Comparison of ENCODE assay signal across 1 cellular context in the genomic region with DNA sequence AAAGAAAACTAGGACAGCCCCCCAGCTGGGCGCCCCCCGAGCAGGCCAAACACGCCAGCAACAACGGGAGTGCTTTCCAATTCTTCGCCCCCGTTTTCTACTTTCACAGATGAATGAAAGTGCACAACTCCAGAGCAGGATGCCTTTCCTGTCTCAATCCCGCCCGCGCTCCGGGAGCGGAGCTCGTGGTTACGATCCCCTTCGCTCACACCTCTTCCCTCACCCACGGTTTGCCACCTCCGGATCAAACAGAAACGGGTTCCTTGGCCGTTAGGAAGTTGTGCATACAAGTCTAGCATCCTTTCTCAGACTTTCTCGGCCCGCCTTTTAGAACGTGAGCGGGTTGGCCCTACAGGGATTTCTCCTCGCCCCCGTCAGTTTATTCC.
TF ChIP-seq lines count a peak whose summit lies in the region.

No MANE protein-coding gene starts in this region.

TF ChIP-seq in IMR-90, 13 proteins besides CTCF, POLR2A, EP300 and RAD21 (continued from another document):
- no peak for TF ChIP-seq SMC3 (IDR thresholded peaks at IDR 0.05; ENCODE audit: low read depth, low read length)
- TF ChIP-seq NFE2L2 (IDR thresholded peaks at IDR 0.05; ENCODE audit: low read depth, low read length): no peak
- no peak for TF ChIP-seq RFX5 (IDR thresholded peaks at IDR 0.05; ENCODE audit: low read depth, low read length)
- no peak for TF ChIP-seq BHLHE40 (IDR thresholded peaks at IDR 0.05; ENCODE audit: low read depth, low read length)
- no peak for TF ChIP-seq CHD1 (IDR thresholded peaks at IDR 0.05; ENCODE audit: low read depth, low read length)
- TF ChIP-seq MXI1 (IDR thresholded peaks at IDR 0.05; ENCODE audit: borderline replicate concordance, low read depth, low read length): no peak; the same call in 1 of the 2 replicates
- no peak for TF ChIP-seq CEBPB (IDR thresholded peaks at IDR 0.05; ENCODE audit: low read depth, low read length)
- TF ChIP-seq, protein P1, sequence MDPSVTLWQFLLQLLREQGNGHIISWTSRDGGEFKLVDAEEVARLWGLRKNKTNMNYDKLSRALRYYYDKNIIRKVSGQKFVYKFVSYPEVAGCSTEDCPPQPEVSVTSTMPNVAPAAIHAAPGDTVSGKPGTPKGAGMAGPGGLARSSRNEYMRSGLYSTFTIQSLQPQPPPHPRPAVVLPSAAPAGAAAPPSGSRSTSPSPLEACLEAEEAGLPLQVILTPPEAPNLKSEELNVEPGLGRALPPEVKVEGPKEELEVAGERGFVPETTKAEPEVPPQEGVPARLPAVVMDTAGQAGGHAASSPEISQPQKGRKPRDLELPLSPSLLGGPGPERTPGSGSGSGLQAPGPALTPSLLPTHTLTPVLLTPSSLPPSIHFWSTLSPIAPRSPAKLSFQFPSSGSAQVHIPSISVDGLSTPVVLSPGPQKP (IDR thresholded peaks at IDR 0.05; ENCODE audit: borderline replicate concordance, low read depth, low read length): no peak
